Comparison of ENCODE assay signal across 4 cellular contexts in genomic region chr16:74428537-74428936, GRCh38. TPM values are rescaled to one million over a fixed set of nuclear protein-coding genes. Genes with fewer than 3 reads are reported as not detected.
"Had no signal": no experiment of that assay in that cellular context is flagged by ENCODE, and none has a peak within 500 bp of the region (broad histone marks: within the 10 kb centered on the region; RNA-seq: fewer than 3 reads in every experiment).

No MANE protein-coding gene starts in this region.

RNA-seq across cellular contexts. Expression of gene CLEC18B, which starts 7.3 kb away (rescaled TPM):
- total RNA-seq: upper lobe of right lung, urinary bladder had no signal

RNA-seq across cellular contexts. Expression of gene NPIPB15, which starts 52.4 kb away (rescaled TPM):
- total RNA-seq: occipital lobe, upper lobe of right lung had no signal
- polyA plus RNA-seq: neural cell had no signal
